In the genomic region with DNA sequence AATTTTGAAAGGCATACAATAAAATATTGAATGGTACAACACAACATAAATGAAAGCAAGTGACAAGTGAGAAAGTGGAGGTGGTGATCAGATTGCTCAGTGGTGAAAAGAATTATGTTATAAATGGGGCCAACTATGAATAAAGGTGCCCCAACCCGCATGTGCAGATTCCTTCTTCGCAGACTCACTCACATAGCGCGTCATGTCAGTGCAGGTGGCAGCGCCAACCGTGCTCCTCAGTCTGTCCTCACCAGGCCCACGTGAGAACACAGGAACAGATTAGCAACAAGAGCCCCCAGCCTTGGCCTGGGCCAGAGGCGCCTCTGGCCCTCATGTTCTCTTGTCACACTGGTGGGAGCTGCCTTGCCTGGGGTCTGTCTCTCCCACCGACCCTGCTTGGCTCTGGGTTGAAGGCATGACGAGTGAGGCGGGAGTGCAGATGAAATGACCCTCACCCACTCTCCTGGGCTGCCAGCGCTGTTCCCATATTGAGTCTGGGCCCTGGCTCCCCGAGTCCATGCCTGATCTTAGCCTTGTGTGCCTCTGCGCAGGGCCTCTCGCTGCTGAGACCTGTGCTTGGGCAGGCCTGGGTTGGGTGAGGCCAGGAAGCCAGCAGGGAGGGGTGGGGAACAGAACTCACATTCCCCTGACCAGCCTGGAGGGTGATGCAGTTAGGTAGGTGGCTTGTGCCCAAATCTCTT, we compare ENCODE assay signal across 12 cellular contexts.
A peak's percentile ranks its signal among the peaks of the same experiment; 100 is the strongest.
DNase-seq lines count a peak whose midpoint lies in the region; ATAC-seq and TF ChIP-seq lines count a peak whose summit lies in the region.
"Had no signal": no experiment of that assay in that cellular context is flagged by ENCODE, and none has a peak within 500 bp of the region (broad histone marks: within the 10 kb centered on the region; RNA-seq: fewer than 3 reads in every experiment).

No MANE protein-coding gene starts in this region.

- H3K4me3 Mint-ChIP-seq in activated T-cell treated with anti-CD3 and anti-CD28 coated beads, Interleukin-2, amount 50 U/mL, for 24 hours, result peak overlapping the region; percentile 8
- peak overlapping the region; percentile 44 to 47 for H3K4me3 Mint-ChIP-seq in stimulated activated naive B cell treated with anti-CD40 and anti-IgM and Interleukin-4, amounts not matched to agents 10 μg/mL and 1 μg/mL and 100 μg/mL, for 72 hours

- TF ChIP-seq CTCF in RWPE1 (conservative IDR thresholded peaks at IDR 0.05; ENCODE audit: low read depth), result no peak

- no peaks in the 10 kb centered on the region for H3K9me3 Mint-ChIP-seq in activated T-cell treated with anti-CD3 and anti-CD28 coated beads, Interleukin-2, amount 50 U/mL, for 24 hours
- H3K9me3 Mint-ChIP-seq in stimulated activated naive B cell treated with anti-CD40 and anti-IgM and Interleukin-4, amounts not matched to agents 10 μg/mL and 1 μg/mL and 100 μg/mL, for 72 hours, result no peaks in the 10 kb centered on the region

- no peak for ATAC-seq in stimulated activated naive B cell treated with anti-CD40 and anti-IgM and Interleukin-4, amounts not matched to agents 10 μg/mL and 1 μg/mL and 100 μg/mL, for 72 hours (replicated peaks)

- DNase-seq in activated T-cell treated with anti-CD3 and anti-CD28 coated beads, Interleukin-2, amount 50 U/mL, for 24 hours, result no peak
- DNase-seq in activated T-cell treated with anti-CD3 and anti-CD28 coated beads, Interleukin-2, amount 50 U/mL, for 48 hours, result no peak
- no peak for DNase-seq in RWPE1 (ENCODE audit: low spot score)
- peak in 22 of 42 donors; percentile 21 to 78 (median 60) for DNase-seq in head of caudate nucleus
- no peak for DNase-seq in stimulated activated naive B cell treated with anti-CD40 and anti-IgM and Interleukin-4, amounts not matched to agents 10 μg/mL and 1 μg/mL and 100 μg/mL, for 72 hours
- DNase-seq in activated effector memory CD4-positive, alpha-beta T cell treated with Interleukin-2 at 50 U/mL for 16 hours, result no peak
- DNase-seq in NAMALWA (ENCODE audit: low spot score), result no peak
- no peak for DNase-seq in NCI-H2196 treated with DMSO at 0.1 percent for 48 hours (lab: John Stamatoyannopoulos, UW; ENCODE audit: unreplicated experiment)
- DNase-seq: ACHN, DMS 273 treated with DMSO at 0.1 percent for 48 hours, NCI-H2029 treated with DMSO at 0.1 percent for 48 hours, occipital lobe had no signal

- intact Hi-C loops in head of caudate nucleus (cut with DNase I), result no loop called here

- peaks cover 42% of the 10 kb centered on the region for H3K4me1 Mint-ChIP-seq in activated T-cell treated with anti-CD3 and anti-CD28 coated beads, Interleukin-2, amount 50 U/mL, for 24 hours (ENCODE audit: low read depth)
- H3K4me1 Mint-ChIP-seq in stimulated activated naive B cell treated with anti-CD40 and anti-IgM and Interleukin-4, amounts not matched to agents 10 μg/mL and 1 μg/mL and 100 μg/mL, for 72 hours, result peaks cover 45 to 65% of the 10 kb centered on the region in 2 donors

- peak overlapping the region; percentile 66 for H3K27ac ChIP-seq in RWPE1

- peaks cover 84% of the 10 kb centered on the region for H3K36me3 Mint-ChIP-seq in activated T-cell treated with anti-CD3 and anti-CD28 coated beads, Interleukin-2, amount 50 U/mL, for 24 hours (ENCODE audit: low read depth)
- H3K36me3 Mint-ChIP-seq in stimulated activated naive B cell treated with anti-CD40 and anti-IgM and Interleukin-4, amounts not matched to agents 10 μg/mL and 1 μg/mL and 100 μg/mL, for 72 hours, result peaks cover 45 to 73% of the 10 kb centered on the region in 2 donors

- H3K27ac Mint-ChIP-seq in activated T-cell treated with anti-CD3 and anti-CD28 coated beads, Interleukin-2, amount 50 U/mL, for 24 hours, result peak overlapping the region; percentile 9
- peak overlapping the region; percentile 76 for H3K27ac Mint-ChIP-seq in stimulated activated naive B cell treated with anti-CD40 and anti-IgM and Interleukin-4, amounts not matched to agents 10 μg/mL and 1 μg/mL and 100 μg/mL, for 72 hours

- CTCF ChIA-PET in RWPE1 (lab: Yijun Ruan, JAX), result interaction anchor here (0.8 to 1.4 kb wide), 3 partner anchors 27 to 153 kb away, joined by 3 to 5 read pairs (median 3); no protein-coding TSS in a partner anchor

- POLR2A ChIA-PET in RWPE1 (lab: Yijun Ruan, JAX; ENCODE audit: low non-redundant PET), result no interaction called here

- H3K27me3 Mint-ChIP-seq in activated T-cell treated with anti-CD3 and anti-CD28 coated beads, Interleukin-2, amount 50 U/mL, for 24 hours, result no peaks in the 10 kb centered on the region
- no peaks in the 10 kb centered on the region for H3K27me3 Mint-ChIP-seq in stimulated activated naive B cell treated with anti-CD40 and anti-IgM and Interleukin-4, amounts not matched to agents 10 μg/mL and 1 μg/mL and 100 μg/mL, for 72 hours

Comparison
In these comparisons a context has a peak if more than half of its experiments do, and no peak if none do; other contexts are left out.
1. DNase-seq: peak in head of caudate nucleus (22 of 42); none in activated T-cell treated with anti-CD3 and anti-CD28 coated beads, Interleukin-2, amount 50 U/mL, for 24 hours (single experiment), activated T-cell treated with anti-CD3 and anti-CD28 coated beads, Interleukin-2, amount 50 U/mL, for 48 hours (0 of 2), RWPE1 (single experiment), stimulated activated naive B cell treated with anti-CD40 and anti-IgM and Interleukin-4, amounts not matched to agents 10 μg/mL and 1 μg/mL and 100 μg/mL, for 72 hours (single experiment), activated effector memory CD4-positive, alpha-beta T cell treated with Interleukin-2 at 50 U/mL for 16 hours (single experiment), NAMALWA (single experiment) and NCI-H2196 treated with DMSO at 0.1 percent for 48 hours (single experiment).